ENCODE assay signal across 8 cellular contexts in genomic region chr10:128011059-128011979, GRCh38.
DNase-seq lines count a peak whose midpoint lies in the region; ATAC-seq and TF ChIP-seq lines count a peak whose summit lies in the region.

No MANE protein-coding gene starts in this region.

- H3K36me3 ChIP-seq in vagina, result no peaks in the 10 kb centered on the region

- no peak overlapping the region for H3K4me3 ChIP-seq in vagina

- ATAC-seq in GM21526 (IDR thresholded peaks at IDR 0.05; ENCODE audit: low FRiP score, unreplicated experiment) (peak; percentile 90), Right ventricle myocardium inferior (peak; percentile 88)

- in situ Hi-C loops in SK-MEL-5 (cut with HindIII; ENCODE audit: low pct_unique_long_range_greater_than_20kb, low sequenced_read_pairs), result no loop called here

- no peak overlapping the region for H3K27ac ChIP-seq in vagina

- H3K27me3 ChIP-seq in vagina, result no peaks in the 10 kb centered on the region

- intact Hi-C loops in Right ventricle myocardium inferior (cut with DNase I) (loop anchor here (1.0 to 10.0 kb wide), 2 partner anchors 53 to 104 kb away; partner anchors contain the start of gene PTPRE), posterior vena cava (cut with DNase I) (loop anchor here (2.0 kb wide), 2 partner anchors 103 to 105 kb away; partner anchors contain the start of gene PTPRE (in 1 of the 2)), vagina (cut with DNase I) (loop anchor here (2.0 kb wide), 1 partner anchor 105 kb away; the partner anchor contains the start of gene PTPRE)

- peaks cover 8% of the 10 kb centered on the region for H3K4me1 ChIP-seq in vagina

- TF ChIP-seq POLR2A in vagina (IDR thresholded peaks at IDR 0.05), result no peak

- H3K9me3 ChIP-seq in vagina, result no peaks in the 10 kb centered on the region

- DNase-seq in Daoy (ENCODE audit: low read depth), result peak; percentile 71
- DNase-seq in HUDEP-2 (lab: John Stamatoyannopoulos, UW; ENCODE audit: unreplicated experiment in 76 of 76), result peak in 69 of 76 experiments; percentile 3 to 78 (median 51)
- peak; percentile 57 for DNase-seq in SK-MEL-5 (ENCODE audit: low read depth, low spot score)
- peak; percentile 84 to 88 (median 86) for DNase-seq in activated naive CD4-positive, alpha-beta T cell (lab: John Stamatoyannopoulos, UW)
- peak; percentile 91 for DNase-seq in Right ventricle myocardium inferior (ENCODE audit: missing footprints)
- peak; percentile 96 for DNase-seq in posterior vena cava (ENCODE audit: low spot score)
- DNase-seq in vagina (ENCODE audit: extremely low spot score in 2 of 2), result no peak

- TF ChIP-seq CTCF in vagina (IDR thresholded peaks at IDR 0.05), result peak; percentile 85 to 92 (median 86)

Comparison
In these comparisons a context has a peak if more than half of its experiments do, and no peak if none do; other contexts are left out.
1. DNase-seq: peak in Daoy (single experiment), HUDEP-2 (69 of 76), SK-MEL-5 (single experiment), activated naive CD4-positive, alpha-beta T cell (4 of 4), Right ventricle myocardium inferior (single experiment) and posterior vena cava (single experiment); none in vagina (0 of 2).